Comparison of ENCODE assay signal across 1 cellular context in genomic region chr1:117059678-117060440, GRCh38.
A peak's percentile ranks its signal among the peaks of the same experiment; 100 is the strongest.
TF ChIP-seq lines count a peak whose summit lies in the region.

TTF2 (plus strand) TSS chr1:117060326; CDS start chr1:117060347, 21 bp downstream.

TF ChIP-seq in H1, 55 proteins besides CTCF, POLR2A, EP300 and RAD21 (continued from another document):
- TF ChIP-seq TAF7 (optimal IDR thresholded peaks at IDR 0.05; ENCODE audit: borderline replicate concordance, low read depth, low read length) (peak; percentile 56), SAP30 (IDR thresholded peaks at IDR 0.05; ENCODE audit: insufficient read depth, insufficient replicate concordance, low read length) (no peak), ASH2L (IDR thresholded peaks at IDR 0.05; ENCODE audit: low read length) (peak; percentile 89), POU5F1 (IDR thresholded peaks at IDR 0.05; ENCODE audit: low read depth, low read length) (no peak), FOSL1 (IDR thresholded peaks at IDR 0.05; ENCODE audit: insufficient read depth, low read depth, low read length) (no peak), SRF (IDR thresholded peaks at IDR 0.05; ENCODE audit: low read depth, low read length) (no peak), EGR1 (IDR thresholded peaks at IDR 0.05; ENCODE audit: borderline replicate concordance, low read depth, low read length) (no peak), PHF8 (conservative IDR thresholded peaks at IDR 0.05; ENCODE audit: low read depth, low read length) (peak; percentile 72), TBP (IDR thresholded peaks at IDR 0.05; ENCODE audit: low read depth, low read length) (peak; percentile 67), KDM1A (IDR thresholded peaks at IDR 0.05; ENCODE audit: borderline replicate concordance, low read length) (no peak), SP4 (IDR thresholded peaks at IDR 0.05; ENCODE audit: low read length) (peak; percentile 69), CREB1 (IDR thresholded peaks at IDR 0.05) (no peak; the same call in 1 of the 2 replicates), TAF1 (IDR thresholded peaks at IDR 0.05; ENCODE audit: low read depth, low read length) (peak; percentile 78), RFX5 (IDR thresholded peaks at IDR 0.05; ENCODE audit: borderline replicate concordance, low read depth, low read length) (0 out of 2 replicates have a peak, but pooled peaks have one; percentile 22), SIRT6 (IDR thresholded peaks at IDR 0.05; ENCODE audit: low read length) (no peak), SP2 (IDR thresholded peaks at IDR 0.05; ENCODE audit: low read length) (peak; percentile 40; the same call in 1 of the 2 replicates), RNF2 (IDR thresholded peaks at IDR 0.05; ENCODE audit: borderline replicate concordance, low read depth, low read length, missing control alignments, poor library complexity, severe bottlenecking) (no peak), YY1 (IDR thresholded peaks at IDR 0.05; ENCODE audit: low read depth, low read length) (no peak), CHD1 (IDR thresholded peaks at IDR 0.05; ENCODE audit: low read depth, low read length) (no peak), CHD2 (IDR thresholded peaks at IDR 0.05; ENCODE audit: low read length) (no peak), SIN3A (conservative IDR thresholded peaks at IDR 0.05 in 1 of 2, IDR thresholded peaks at IDR 0.05 in 1 of 2; ENCODE audit: low read depth in 1 of 2, low read length in 2 of 2) (peak in 1 of 2 experiments; percentile 45; a peak in 1 of 4 replicates), HDAC6 (IDR thresholded peaks at IDR 0.05; ENCODE audit: low read depth, low read length) (no peak), TCF12 (IDR thresholded peaks at IDR 0.05; ENCODE audit: low read depth, low read length) (no peak), ATF3 (IDR thresholded peaks at IDR 0.05; ENCODE audit: insufficient read depth, low read depth, low read length) (no peak), BACH1 (IDR thresholded peaks at IDR 0.05; ENCODE audit: low read length) (no peak)
- TF ChIP-seq, protein P1, sequence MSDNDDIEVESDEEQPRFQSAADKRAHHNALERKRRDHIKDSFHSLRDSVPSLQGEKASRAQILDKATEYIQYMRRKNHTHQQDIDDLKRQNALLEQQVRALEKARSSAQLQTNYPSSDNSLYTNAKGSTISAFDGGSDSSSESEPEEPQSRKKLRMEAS (IDR thresholded peaks at IDR 0.05): peak; percentile 42
- TF ChIP-seq, protein P2, sequence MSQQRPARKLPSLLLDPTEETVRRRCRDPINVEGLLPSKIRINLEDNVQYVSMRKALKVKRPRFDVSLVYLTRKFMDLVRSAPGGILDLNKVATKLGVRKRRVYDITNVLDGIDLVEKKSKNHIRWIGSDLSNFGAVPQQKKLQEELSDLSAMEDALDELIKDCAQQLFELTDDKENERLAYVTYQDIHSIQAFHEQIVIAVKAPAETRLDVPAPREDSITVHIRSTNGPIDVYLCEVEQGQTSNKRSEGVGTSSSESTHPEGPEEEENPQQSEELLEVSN (IDR thresholded peaks at IDR 0.05): 0 out of 2 replicates have a peak, but pooled peaks have one; percentile 19
